In the genomic region with DNA sequence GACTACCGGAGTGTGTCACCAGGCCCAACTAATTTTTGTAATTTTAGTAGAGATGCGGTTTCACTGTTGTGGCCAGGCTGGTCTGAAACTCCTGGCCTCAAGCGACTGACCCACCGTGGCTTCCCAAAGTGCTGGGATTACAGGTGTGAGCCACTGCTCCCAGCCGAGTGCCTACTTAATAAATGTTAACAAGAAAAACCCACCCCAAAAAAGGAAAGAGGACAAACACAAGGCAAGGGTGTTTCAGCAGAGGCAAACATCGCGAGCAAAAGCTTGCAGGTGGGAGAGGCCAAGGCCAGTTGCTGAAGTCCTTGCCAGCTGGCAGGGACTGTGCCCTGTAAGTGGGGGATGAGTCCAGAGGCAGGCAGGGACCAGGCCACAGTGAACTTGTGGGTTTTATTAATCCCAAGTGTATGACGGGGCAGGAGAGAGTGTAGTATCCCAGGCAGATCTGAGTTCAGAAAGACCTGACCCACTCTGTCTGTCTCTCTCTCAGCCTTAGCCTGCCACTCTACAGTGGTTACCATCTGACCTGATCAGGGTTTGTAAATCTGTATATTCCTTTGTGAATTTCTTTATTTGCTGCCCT, we compare ENCODE assay signal across 1 cellular context.
TF ChIP-seq lines count a peak whose summit lies in the region.

No MANE protein-coding gene starts in this region.

TF ChIP-seq in IMR-90, 13 proteins besides CTCF, POLR2A, EP300 and RAD21:
- TF ChIP-seq RCOR1 (IDR thresholded peaks at IDR 0.05; ENCODE audit: insufficient replicate concordance, low read length): no peak
- TF ChIP-seq SMC3 (IDR thresholded peaks at IDR 0.05; ENCODE audit: low read depth, low read length): no peak
- TF ChIP-seq NFE2L2 (IDR thresholded peaks at IDR 0.05; ENCODE audit: low read depth, low read length): no peak
- TF ChIP-seq CEBPB (IDR thresholded peaks at IDR 0.05; ENCODE audit: low read depth, low read length): no peak
- no peak for TF ChIP-seq FOS (IDR thresholded peaks at IDR 0.05; ENCODE audit: low read depth, low read length)
- TF ChIP-seq MAZ (IDR thresholded peaks at IDR 0.05; ENCODE audit: borderline replicate concordance, low read depth, low read length): no peak
- TF ChIP-seq, protein P1, sequence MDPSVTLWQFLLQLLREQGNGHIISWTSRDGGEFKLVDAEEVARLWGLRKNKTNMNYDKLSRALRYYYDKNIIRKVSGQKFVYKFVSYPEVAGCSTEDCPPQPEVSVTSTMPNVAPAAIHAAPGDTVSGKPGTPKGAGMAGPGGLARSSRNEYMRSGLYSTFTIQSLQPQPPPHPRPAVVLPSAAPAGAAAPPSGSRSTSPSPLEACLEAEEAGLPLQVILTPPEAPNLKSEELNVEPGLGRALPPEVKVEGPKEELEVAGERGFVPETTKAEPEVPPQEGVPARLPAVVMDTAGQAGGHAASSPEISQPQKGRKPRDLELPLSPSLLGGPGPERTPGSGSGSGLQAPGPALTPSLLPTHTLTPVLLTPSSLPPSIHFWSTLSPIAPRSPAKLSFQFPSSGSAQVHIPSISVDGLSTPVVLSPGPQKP (IDR thresholded peaks at IDR 0.05; ENCODE audit: borderline replicate concordance, low read depth, low read length): no peak
- TF ChIP-seq, protein P2, sequence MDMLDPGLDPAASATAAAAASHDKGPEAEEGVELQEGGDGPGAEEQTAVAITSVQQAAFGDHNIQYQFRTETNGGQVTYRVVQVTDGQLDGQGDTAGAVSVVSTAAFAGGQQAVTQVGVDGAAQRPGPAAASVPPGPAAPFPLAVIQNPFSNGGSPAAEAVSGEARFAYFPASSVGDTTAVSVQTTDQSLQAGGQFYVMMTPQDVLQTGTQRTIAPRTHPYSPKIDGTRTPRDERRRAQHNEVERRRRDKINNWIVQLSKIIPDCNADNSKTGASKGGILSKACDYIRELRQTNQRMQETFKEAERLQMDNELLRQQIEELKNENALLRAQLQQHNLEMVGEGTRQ (IDR thresholded peaks at IDR 0.05; ENCODE audit: low read depth, low read length): no peak
- TF ChIP-seq MAFK (IDR thresholded peaks at IDR 0.05; ENCODE audit: low read depth, low read length): no peak
- no peak for TF ChIP-seq RFX5 (IDR thresholded peaks at IDR 0.05; ENCODE audit: low read depth, low read length)
- no peak for TF ChIP-seq MXI1 (IDR thresholded peaks at IDR 0.05; ENCODE audit: borderline replicate concordance, low read depth, low read length)
- no peak for TF ChIP-seq BHLHE40 (IDR thresholded peaks at IDR 0.05; ENCODE audit: low read depth, low read length)
- TF ChIP-seq CHD1 (IDR thresholded peaks at IDR 0.05; ENCODE audit: low read depth, low read length): no peak
TF ChIP-seq in IMR-90: peak in this region for 0.
